In genomic region chr16:83624436-83625120, GRCh38 we compare ENCODE assay signal across 20 cellular contexts.
DNase-seq lines count a peak whose midpoint lies in the region; ATAC-seq lines count a peak whose summit lies in the region.
"Had no signal": no experiment of that assay in that cellular context is flagged by ENCODE, and none has a peak within 500 bp of the region (broad histone marks: within the 10 kb centered on the region; RNA-seq: fewer than 3 reads in every experiment).

No MANE protein-coding gene starts in this region.

- H3K4ac ChIP-seq in neuronal stem cell (ENCODE audit: low read length), result no peak overlapping the region

- peak overlapping the region; percentile 20 for H3K23ac ChIP-seq in neuronal stem cell (ENCODE audit: low read depth, low read length, poor library complexity)

- H4K8ac ChIP-seq in neuronal stem cell (ENCODE audit: low read depth, low read length), result no peak overlapping the region

- H3K9me3 ChIP-seq in neuronal stem cell (replicated peaks in 1 of 2; ENCODE audit: control insufficient read depth in 2 of 2, insufficient read depth in 1 of 2, low read depth in 1 of 2, low read length in 2 of 2), result peaks cover 0 to 2% of the 10 kb centered on the region in 2 donors

- DNase-seq in DMS153 (lab: John Stamatoyannopoulos, UW) (peak; percentile 58), ELF-1 (ENCODE audit: low read depth, low spot score) (peak; percentile 74), NCI-H526 treated with DMSO at 0.1 percent for 48 hours (lab: John Stamatoyannopoulos, UW) (peak; percentile 11), neuronal stem cell (ENCODE audit: low spot score) (no peak), sciatic nerve (ENCODE audit: low spot score) (no peak), NCI-H1436 treated with DMSO at 0.1 percent for 48 hours (lab: John Stamatoyannopoulos, UW) (no peak)
- no peak for DNase-seq in effector CD8-positive, alpha-beta T cell (lab: John Stamatoyannopoulos, UW)
- DNase-seq: ACHN; C1 segment of cervical spinal cord; CD8-positive, alpha-beta memory T cell; GF-D8; NCI-H187; NCI-H2171 treated with DMSO at 0.1 percent for 48 hours; NCI-H446 treated with DMSO at 0.1 percent for 48 hours; PC-3; SIG-M5; T-helper 1 cell had no signal

- H4K91ac ChIP-seq in neuronal stem cell (ENCODE audit: low read depth, low read length, poor library complexity), result no peak overlapping the region

- peaks cover 8 to 10% of the 10 kb centered on the region in 2 donors for H3K4me1 ChIP-seq in neuronal stem cell (ENCODE audit: control insufficient read depth in 2 of 2, insufficient read depth in 1 of 2, low read depth in 1 of 2, low read length in 2 of 2)

- no peak overlapping the region for H3K18ac ChIP-seq in neuronal stem cell (ENCODE audit: low read length)

- no peaks in the 10 kb centered on the region for H3K27me3 ChIP-seq in neuronal stem cell (ENCODE audit: control insufficient read depth in 3 of 3, insufficient read depth in 3 of 3, low read depth in 1 of 3, low read length in 3 of 3)

- intact Hi-C loops in sciatic nerve (cut with DNase I), result no loop called here

- no peak overlapping the region for H3K14ac ChIP-seq in neuronal stem cell (ENCODE audit: low read length)

- H2BK120ac ChIP-seq in neuronal stem cell (ENCODE audit: low read depth, low read length), result no peak overlapping the region

- H2BK5ac ChIP-seq in neuronal stem cell (ENCODE audit: low read length), result no peak overlapping the region

- H3K36me3 ChIP-seq in neuronal stem cell (replicated peaks in 1 of 2; ENCODE audit: control insufficient read depth in 2 of 2, insufficient read depth in 2 of 2, low read length in 2 of 2), result no peaks in the 10 kb centered on the region

- no peak overlapping the region for H3K27ac ChIP-seq in neuronal stem cell (replicated peaks; ENCODE audit: low read length)
- H3K27ac ChIP-seq: RWPE1 had no signal

- H2BK12ac ChIP-seq in neuronal stem cell (ENCODE audit: low read length), result no peak overlapping the region

- no peak overlapping the region for H3K4me3 ChIP-seq in neuronal stem cell (ENCODE audit: low read length in 2 of 2)
- H3K4me3 ChIP-seq: K562 had no signal

- ATAC-seq in sciatic nerve, result no peak
- ATAC-seq: K562, PC-3, SK-N-SH treated with all-trans-retinoic acid at 6 μM for 48 hours had no signal

- H3K4me2 ChIP-seq in neuronal stem cell (ENCODE audit: insufficient read depth, low read length, poor library complexity, severe bottlenecking), result no peak overlapping the region

- H2AK5ac ChIP-seq in neuronal stem cell (ENCODE audit: low read depth, low read length), result no peak overlapping the region

- no peaks in the 10 kb centered on the region for H3K79me1 ChIP-seq in neuronal stem cell (ENCODE audit: low read depth, low read length)

- peak overlapping the region; percentile 23 for H2AFZ ChIP-seq in neuronal stem cell (ENCODE audit: low read length)

- H3K9ac ChIP-seq in neuronal stem cell (ENCODE audit: low read depth, low read length, poor library complexity), result peak overlapping the region; percentile 5

- no CpG with 5 or more reads among the region's 11 CpGs for WGBS in neuronal stem cell (ENCODE audit: extremely low coverage in 2 of 2, insufficient read length in 2 of 2, insufficient replicate concordance in 1 of 2), 2 donors

- no peak overlapping the region for H2BK15ac ChIP-seq in neuronal stem cell (ENCODE audit: low read length)

Comparison
In these comparisons a context has a peak if more than half of its experiments do, and no peak if none do; other contexts are left out.
1. DNase-seq: peak in DMS153 (single experiment), ELF-1 (single experiment) and NCI-H526 treated with DMSO at 0.1 percent for 48 hours (single experiment); none in neuronal stem cell (single experiment), sciatic nerve (single experiment), effector CD8-positive, alpha-beta T cell (single experiment) and NCI-H1436 treated with DMSO at 0.1 percent for 48 hours (single experiment).